ENCODE assay signal across 1 cellular context in the genomic region with DNA sequence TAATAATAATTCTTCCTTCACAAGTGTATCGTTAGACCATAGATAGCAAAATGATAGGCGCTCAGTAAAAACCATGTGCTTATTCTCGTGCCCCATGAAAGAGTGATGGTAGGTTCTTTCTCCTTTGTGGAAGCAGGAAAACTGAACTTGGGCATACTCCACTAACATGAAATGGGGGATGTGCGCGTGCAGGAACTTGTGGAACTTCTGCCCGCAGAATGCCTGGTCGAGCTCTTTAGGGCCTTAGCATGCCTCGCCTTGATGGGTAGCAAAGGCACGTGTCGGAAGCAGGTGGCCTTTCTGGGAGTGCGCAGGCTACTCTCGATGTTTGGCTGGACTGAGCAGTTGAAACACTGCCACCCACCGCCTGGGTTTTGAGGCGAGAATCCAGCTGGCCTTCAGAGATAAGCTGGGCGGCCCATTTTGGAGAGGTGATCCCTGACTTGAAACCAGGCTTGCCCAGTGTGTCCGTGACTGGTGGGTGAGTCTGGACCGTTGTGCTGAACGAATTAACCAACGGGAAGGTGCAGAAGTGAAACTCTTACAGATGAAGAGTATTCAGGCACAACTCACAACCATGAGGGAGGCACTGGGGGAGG.
A peak's percentile ranks its signal among the peaks of the same experiment; 100 is the strongest.
TF ChIP-seq lines count a peak whose summit lies in the region.

No MANE protein-coding gene starts in this region.

TF ChIP-seq in K562, 482 proteins besides CTCF, POLR2A, EP300 and RAD21 (continued from another document and continues in another):
- TF ChIP-seq THRA (IDR thresholded peaks at IDR 0.05) (no peak), SMARCA4 (IDR thresholded peaks at IDR 0.05) (peak; percentile 71), HDGF (IDR thresholded peaks at IDR 0.05) (no peak), ARID1B (IDR thresholded peaks at IDR 0.05) (peak; percentile 91), ZC3H11A (IDR thresholded peaks at IDR 0.05; ENCODE audit: low read depth, low read length) (no peak), LCOR (CRISPR knock-in tag; IDR thresholded peaks at IDR 0.05) (peak; percentile 84), MTA2 (IDR thresholded peaks at IDR 0.05; ENCODE audit: low read depth) (peak; percentile 75), HDAC1 (IDR thresholded peaks at IDR 0.05) (peak in 1 of 2 experiments; percentile 71; a peak in 2 of 4 replicates), GTF2E2 (tag; IDR thresholded peaks at IDR 0.05) (no peak), JUND (IDR thresholded peaks at IDR 0.05; ENCODE audit: borderline replicate concordance, low read depth, low read length) (peak; percentile 17; the same call in 1 of the 2 replicates), JUND (tag; IDR thresholded peaks at IDR 0.05; ENCODE audit: borderline replicate concordance, low read depth, low read length) (no peak; the same call in 2 of the 3 replicates), HNRNPL (IDR thresholded peaks at IDR 0.05; ENCODE audit: low read depth, low read length) (no peak), ATF1 (CRISPR knock-in tag; IDR thresholded peaks at IDR 0.05) (no peak), ATF1 (tag; IDR thresholded peaks at IDR 0.05) (no peak), STAT5A (IDR thresholded peaks at IDR 0.05; ENCODE audit: borderline replicate concordance, low read length) (peak; percentile 67; the same call in 1 of the 2 replicates), PURB (CRISPR knock-in tag; IDR thresholded peaks at IDR 0.05; ENCODE audit: low read depth) (no peak), CXXC5 (CRISPR knock-in tag; IDR thresholded peaks at IDR 0.05) (peak; percentile 46), ZFP1 (CRISPR knock-in tag; IDR thresholded peaks at IDR 0.05) (no peak), C11orf30 (IDR thresholded peaks at IDR 0.05; ENCODE audit: low read depth) (no peak), ZBTB17 (CRISPR knock-in tag; IDR thresholded peaks at IDR 0.05) (peak; percentile 32; the same call in 1 of the 2 replicates), SRSF3 (IDR thresholded peaks at IDR 0.05; ENCODE audit: insufficient read depth, low read length) (no peak), CREB5 (CRISPR knock-in tag; IDR thresholded peaks at IDR 0.05) (no peak), ZBTB12 (CRISPR knock-in tag; IDR thresholded peaks at IDR 0.05) (no peak), HIVEP1 (CRISPR knock-in tag; IDR thresholded peaks at IDR 0.05) (no peak), ZNF12 (CRISPR knock-in tag; IDR thresholded peaks at IDR 0.05) (no peak)
- TF ChIP-seq, protein P1, sequence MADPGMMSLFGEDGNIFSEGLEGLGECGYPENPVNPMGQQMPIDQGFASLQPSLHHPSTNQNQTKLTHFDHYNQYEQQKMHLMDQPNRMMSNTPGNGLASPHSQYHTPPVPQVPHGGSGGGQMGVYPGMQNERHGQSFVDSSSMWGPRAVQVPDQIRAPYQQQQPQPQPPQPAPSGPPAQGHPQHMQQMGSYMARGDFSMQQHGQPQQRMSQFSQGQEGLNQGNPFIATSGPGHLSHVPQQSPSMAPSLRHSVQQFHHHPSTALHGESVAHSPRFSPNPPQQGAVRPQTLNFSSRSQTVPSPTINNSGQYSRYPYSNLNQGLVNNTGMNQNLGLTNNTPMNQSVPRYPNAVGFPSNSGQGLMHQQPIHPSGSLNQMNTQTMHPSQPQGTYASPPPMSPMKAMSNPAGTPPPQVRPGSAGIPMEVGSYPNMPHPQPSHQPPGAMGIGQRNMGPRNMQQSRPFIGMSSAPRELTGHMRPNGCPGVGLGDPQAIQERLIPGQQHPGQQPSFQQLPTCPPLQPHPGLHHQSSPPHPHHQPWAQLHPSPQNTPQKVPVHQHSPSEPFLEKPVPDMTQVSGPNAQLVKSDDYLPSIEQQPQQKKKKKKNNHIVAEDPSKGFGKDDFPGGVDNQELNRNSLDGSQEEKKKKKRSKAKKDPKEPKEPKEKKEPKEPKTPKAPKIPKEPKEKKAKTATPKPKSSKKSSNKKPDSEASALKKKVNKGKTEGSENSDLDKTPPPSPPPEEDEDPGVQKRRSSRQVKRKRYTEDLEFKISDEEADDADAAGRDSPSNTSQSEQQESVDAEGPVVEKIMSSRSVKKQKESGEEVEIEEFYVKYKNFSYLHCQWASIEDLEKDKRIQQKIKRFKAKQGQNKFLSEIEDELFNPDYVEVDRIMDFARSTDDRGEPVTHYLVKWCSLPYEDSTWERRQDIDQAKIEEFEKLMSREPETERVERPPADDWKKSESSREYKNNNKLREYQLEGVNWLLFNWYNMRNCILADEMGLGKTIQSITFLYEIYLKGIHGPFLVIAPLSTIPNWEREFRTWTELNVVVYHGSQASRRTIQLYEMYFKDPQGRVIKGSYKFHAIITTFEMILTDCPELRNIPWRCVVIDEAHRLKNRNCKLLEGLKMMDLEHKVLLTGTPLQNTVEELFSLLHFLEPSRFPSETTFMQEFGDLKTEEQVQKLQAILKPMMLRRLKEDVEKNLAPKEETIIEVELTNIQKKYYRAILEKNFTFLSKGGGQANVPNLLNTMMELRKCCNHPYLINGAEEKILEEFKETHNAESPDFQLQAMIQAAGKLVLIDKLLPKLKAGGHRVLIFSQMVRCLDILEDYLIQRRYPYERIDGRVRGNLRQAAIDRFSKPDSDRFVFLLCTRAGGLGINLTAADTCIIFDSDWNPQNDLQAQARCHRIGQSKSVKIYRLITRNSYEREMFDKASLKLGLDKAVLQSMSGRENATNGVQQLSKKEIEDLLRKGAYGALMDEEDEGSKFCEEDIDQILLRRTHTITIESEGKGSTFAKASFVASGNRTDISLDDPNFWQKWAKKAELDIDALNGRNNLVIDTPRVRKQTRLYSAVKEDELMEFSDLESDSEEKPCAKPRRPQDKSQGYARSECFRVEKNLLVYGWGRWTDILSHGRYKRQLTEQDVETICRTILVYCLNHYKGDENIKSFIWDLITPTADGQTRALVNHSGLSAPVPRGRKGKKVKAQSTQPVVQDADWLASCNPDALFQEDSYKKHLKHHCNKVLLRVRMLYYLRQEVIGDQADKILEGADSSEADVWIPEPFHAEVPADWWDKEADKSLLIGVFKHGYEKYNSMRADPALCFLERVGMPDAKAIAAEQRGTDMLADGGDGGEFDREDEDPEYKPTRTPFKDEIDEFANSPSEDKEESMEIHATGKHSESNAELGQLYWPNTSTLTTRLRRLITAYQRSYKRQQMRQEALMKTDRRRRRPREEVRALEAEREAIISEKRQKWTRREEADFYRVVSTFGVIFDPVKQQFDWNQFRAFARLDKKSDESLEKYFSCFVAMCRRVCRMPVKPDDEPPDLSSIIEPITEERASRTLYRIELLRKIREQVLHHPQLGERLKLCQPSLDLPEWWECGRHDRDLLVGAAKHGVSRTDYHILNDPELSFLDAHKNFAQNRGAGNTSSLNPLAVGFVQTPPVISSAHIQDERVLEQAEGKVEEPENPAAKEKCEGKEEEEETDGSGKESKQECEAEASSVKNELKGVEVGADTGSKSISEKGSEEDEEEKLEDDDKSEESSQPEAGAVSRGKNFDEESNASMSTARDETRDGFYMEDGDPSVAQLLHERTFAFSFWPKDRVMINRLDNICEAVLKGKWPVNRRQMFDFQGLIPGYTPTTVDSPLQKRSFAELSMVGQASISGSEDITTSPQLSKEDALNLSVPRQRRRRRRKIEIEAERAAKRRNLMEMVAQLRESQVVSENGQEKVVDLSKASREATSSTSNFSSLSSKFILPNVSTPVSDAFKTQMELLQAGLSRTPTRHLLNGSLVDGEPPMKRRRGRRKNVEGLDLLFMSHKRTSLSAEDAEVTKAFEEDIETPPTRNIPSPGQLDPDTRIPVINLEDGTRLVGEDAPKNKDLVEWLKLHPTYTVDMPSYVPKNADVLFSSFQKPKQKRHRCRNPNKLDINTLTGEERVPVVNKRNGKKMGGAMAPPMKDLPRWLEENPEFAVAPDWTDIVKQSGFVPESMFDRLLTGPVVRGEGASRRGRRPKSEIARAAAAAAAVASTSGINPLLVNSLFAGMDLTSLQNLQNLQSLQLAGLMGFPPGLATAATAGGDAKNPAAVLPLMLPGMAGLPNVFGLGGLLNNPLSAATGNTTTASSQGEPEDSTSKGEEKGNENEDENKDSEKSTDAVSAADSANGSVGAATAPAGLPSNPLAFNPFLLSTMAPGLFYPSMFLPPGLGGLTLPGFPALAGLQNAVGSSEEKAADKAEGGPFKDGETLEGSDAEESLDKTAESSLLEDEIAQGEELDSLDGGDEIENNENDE (IDR thresholded peaks at IDR 0.05; ENCODE audit: low read depth, low read length), result no peak
- TF ChIP-seq, protein P2, sequence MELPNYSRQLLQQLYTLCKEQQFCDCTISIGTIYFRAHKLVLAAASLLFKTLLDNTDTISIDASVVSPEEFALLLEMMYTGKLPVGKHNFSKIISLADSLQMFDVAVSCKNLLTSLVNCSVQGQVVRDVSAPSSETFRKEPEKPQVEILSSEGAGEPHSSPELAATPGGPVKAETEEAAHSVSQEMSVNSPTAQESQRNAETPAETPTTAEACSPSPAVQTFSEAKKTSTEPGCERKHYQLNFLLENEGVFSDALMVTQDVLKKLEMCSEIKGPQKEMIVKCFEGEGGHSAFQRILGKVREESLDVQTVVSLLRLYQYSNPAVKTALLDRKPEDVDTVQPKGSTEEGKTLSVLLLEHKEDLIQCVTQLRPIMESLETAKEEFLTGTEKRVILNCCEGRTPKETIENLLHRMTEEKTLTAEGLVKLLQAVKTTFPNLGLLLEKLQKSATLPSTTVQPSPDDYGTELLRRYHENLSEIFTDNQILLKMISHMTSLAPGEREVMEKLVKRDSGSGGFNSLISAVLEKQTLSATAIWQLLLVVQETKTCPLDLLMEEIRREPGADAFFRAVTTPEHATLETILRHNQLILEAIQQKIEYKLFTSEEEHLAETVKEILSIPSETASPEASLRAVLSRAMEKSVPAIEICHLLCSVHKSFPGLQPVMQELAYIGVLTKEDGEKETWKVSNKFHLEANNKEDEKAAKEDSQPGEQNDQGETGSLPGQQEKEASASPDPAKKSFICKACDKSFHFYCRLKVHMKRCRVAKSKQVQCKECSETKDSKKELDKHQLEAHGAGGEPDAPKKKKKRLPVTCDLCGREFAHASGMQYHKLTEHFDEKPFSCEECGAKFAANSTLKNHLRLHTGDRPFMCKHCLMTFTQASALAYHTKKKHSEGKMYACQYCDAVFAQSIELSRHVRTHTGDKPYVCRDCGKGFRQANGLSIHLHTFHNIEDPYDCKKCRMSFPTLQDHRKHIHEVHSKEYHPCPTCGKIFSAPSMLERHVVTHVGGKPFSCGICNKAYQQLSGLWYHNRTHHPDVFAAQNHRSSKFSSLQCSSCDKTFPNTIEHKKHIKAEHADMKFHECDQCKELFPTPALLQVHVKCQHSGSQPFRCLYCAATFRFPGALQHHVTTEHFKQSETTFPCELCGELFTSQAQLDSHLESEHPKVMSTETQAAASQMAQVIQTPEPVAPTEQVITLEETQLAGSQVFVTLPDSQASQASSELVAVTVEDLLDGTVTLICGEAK (IDR thresholded peaks at IDR 0.05), result no peak
- TF ChIP-seq, protein P2 (CRISPR knock-in tag; IDR thresholded peaks at IDR 0.05), result no peak; the same call in 1 of the 2 replicates
- TF ChIP-seq, protein P3, sequence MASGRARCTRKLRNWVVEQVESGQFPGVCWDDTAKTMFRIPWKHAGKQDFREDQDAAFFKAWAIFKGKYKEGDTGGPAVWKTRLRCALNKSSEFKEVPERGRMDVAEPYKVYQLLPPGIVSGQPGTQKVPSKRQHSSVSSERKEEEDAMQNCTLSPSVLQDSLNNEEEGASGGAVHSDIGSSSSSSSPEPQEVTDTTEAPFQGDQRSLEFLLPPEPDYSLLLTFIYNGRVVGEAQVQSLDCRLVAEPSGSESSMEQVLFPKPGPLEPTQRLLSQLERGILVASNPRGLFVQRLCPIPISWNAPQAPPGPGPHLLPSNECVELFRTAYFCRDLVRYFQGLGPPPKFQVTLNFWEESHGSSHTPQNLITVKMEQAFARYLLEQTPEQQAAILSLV (tag; IDR thresholded peaks at IDR 0.05), result no peak
